Comparison of ENCODE assay signal across 8 cellular contexts in genomic region chr11:119728651-119729580, GRCh38. TPM values are rescaled to one million over a fixed set of nuclear protein-coding genes. Genes with fewer than 3 reads are reported as not detected.
DNase-seq lines count a peak whose midpoint lies in the region; ATAC-seq and TF ChIP-seq lines count a peak whose summit lies in the region.

NECTIN1 (minus strand) TSS chr11:119729200; CDS start chr11:119728553, 647 bp downstream.

- no peaks in the 10 kb centered on the region for H3K9me3 ChIP-seq in spleen

- no peaks in the 10 kb centered on the region for H3K36me3 ChIP-seq in spleen

- H3K4me3 ChIP-seq in cardiac fibroblast (replicated peaks in 1 of 2; ENCODE audit: low read depth in 2 of 2, low read length in 2 of 2) (peak within 1 kb of the TSS; percentile 63 to 66), spleen (peak within 1 kb of the TSS; percentile 64 to 96 (median 84))

- intact Hi-C loops in spleen (cut with DNase I; ENCODE audit: low total_unique reads), result no loop called here

- peak; percentile 90 for TF ChIP-seq CTCF in WTC11 (IDR thresholded peaks at IDR 0.05)
- TF ChIP-seq CTCF in cardiac fibroblast (IDR thresholded peaks at IDR 0.05; ENCODE audit: low read depth, low read length), result peak; percentile 50
- peak; percentile 67 to 99 (median 97) for TF ChIP-seq CTCF in spleen (IDR thresholded peaks at IDR 0.05 in 8 of 11, conservative IDR thresholded peaks at IDR 0.05 in 3 of 11)

- H3K9me3 Mint-ChIP-seq in WTC11, result no peaks in the 10 kb centered on the region

- CTCF ChIA-PET in WTC11 (lab: Charles Lee), result interaction anchor here (0.6 to 3.4 kb wide), 76 partner anchors 9 to 608 kb away, joined by 3 to 45 read pairs (median 5); no protein-coding TSS in a partner anchor

- peak in 1 of 3 donors; percentile 34 for TF ChIP-seq POLR2A in spleen (IDR thresholded peaks at IDR 0.05)

- H3K27ac ChIP-seq in spleen, result peak within 1 kb of the TSS; percentile 48 to 91 (median 86)

- no peaks in the 10 kb centered on the region for H3K36me3 Mint-ChIP-seq in WTC11

- POLR2A ChIA-PET in WTC11 (lab: Charles Lee), result interaction anchor here (0.8 to 1.9 kb wide), 7 partner anchors 8 to 233 kb away, joined by 3 to 7 read pairs (median 5); no protein-coding TSS in a partner anchor

- peaks cover 0 to 35% (median 12%) of the 10 kb centered on the region in 7 donors for H3K27me3 ChIP-seq in spleen (replicated peaks in 1 of 7)

- WGBS in spleen, 5 donors, result 0 to 1% (median 0%) methylated on average over 20 to 128 of the region's 128 CpGs; no CpG with 5 or more reads in 1 of the 5 donors

- H3K27ac Mint-ChIP-seq in WTC11, result peak within 1 kb of the TSS; percentile 75

- in situ Hi-C loops in ACHN (cut with HindIII; ENCODE audit: low pct_ligation_motif_present, low pct_unique_long_range_greater_than_20kb, low sequenced_read_pairs), result no loop called here

- peak; percentile 72 for ATAC-seq in GM18517 (IDR thresholded peaks at IDR 0.05; ENCODE audit: unreplicated experiment)
- peak; percentile 81 for ATAC-seq in HG03025 (IDR thresholded peaks at IDR 0.05; ENCODE audit: low FRiP score, unreplicated experiment)
- ATAC-seq in WTC11, result peak; percentile 71

- peak; percentile 78 for DNase-seq in ACHN
- DNase-seq in NCI-H2171 treated with DMSO at 0.1 percent for 48 hours (lab: John Stamatoyannopoulos, UW), result peak; percentile 77
- DNase-seq in WTC11 (ENCODE audit: low spot score), result peak; percentile 96
- DNase-seq in cardiac fibroblast (ENCODE audit: low read depth in 2 of 2), result peak; percentile 79 to 84
- peak; percentile 87 for DNase-seq in iris pigment epithelial cell (ENCODE audit: low read depth)
- peak; percentile 97 for DNase-seq in spleen

- H3K4me1 ChIP-seq in spleen, result peaks cover 9 to 53% (median 41%) of the 10 kb centered on the region in 6 donors

- H3K4me1 Mint-ChIP-seq in WTC11, result peaks cover 35% of the 10 kb centered on the region

- peaks cover 4% of the 10 kb centered on the region; the same call in 1 of the 2 replicates for H3K27me3 Mint-ChIP-seq in WTC11 (ENCODE audit: low read depth)

- H3K4me3 Mint-ChIP-seq in WTC11, result peak within 1 kb of the TSS; percentile 95

TF ChIP-seq in WTC11, 78 proteins besides CTCF, POLR2A, EP300 and RAD21 (continues in another document):
- peak; percentile 73 for TF ChIP-seq ZNF281 (CRISPR knock-in tag; IDR thresholded peaks at IDR 0.05)
- no peak for TF ChIP-seq GRHL2 (CRISPR knock-in tag; IDR thresholded peaks at IDR 0.05; ENCODE audit: insufficient replicate concordance, severe bottlenecking)
- TF ChIP-seq ZNF138 (CRISPR knock-in tag; conservative IDR thresholded peaks at IDR 0.05), result 0 out of 2 replicates have a peak, but pooled peaks have one; percentile 59
- TF ChIP-seq TP53 (CRISPR knock-in tag; IDR thresholded peaks at IDR 0.05), result peak; percentile 77; the same call in 1 of the 2 replicates
- TF ChIP-seq ARID4B (CRISPR knock-in tag; IDR thresholded peaks at IDR 0.05; ENCODE audit: borderline replicate concordance), result peak; percentile 72; the same call in 1 of the 2 replicates
- no peak for TF ChIP-seq NFYB (CRISPR knock-in tag; conservative IDR thresholded peaks at IDR 0.05; ENCODE audit: low read depth)
- TF ChIP-seq ETV6 (CRISPR knock-in tag; IDR thresholded peaks at IDR 0.05), result peak; percentile 76
- peak; percentile 75 for TF ChIP-seq TEAD1 (CRISPR knock-in tag; IDR thresholded peaks at IDR 0.05)
- TF ChIP-seq MAX (CRISPR knock-in tag; IDR thresholded peaks at IDR 0.05), result peak; percentile 79
- 0 out of 2 replicates have a peak, but pooled peaks have one; percentile 32 for TF ChIP-seq E2F5 (CRISPR knock-in tag; IDR thresholded peaks at IDR 0.05)
- peak; percentile 38; the same call in 1 of the 2 replicates for TF ChIP-seq E2F1 (CRISPR knock-in tag; IDR thresholded peaks at IDR 0.05)
- no peak for TF ChIP-seq ZNF121 (CRISPR knock-in tag; IDR thresholded peaks at IDR 0.05)
- TF ChIP-seq USF2 (CRISPR knock-in tag; IDR thresholded peaks at IDR 0.05), result peak; percentile 33; the same call in 1 of the 2 replicates

RNA-seq across cellular contexts. Expression of gene NECTIN1, which starts in this region (rescaled TPM):
- total RNA-seq in WTC11 (2021) (68.4 to 86.2 TPM (median 69.5 TPM) in 3 replicates), spleen (10 to 100 TPM in 1 of 7 donors, 1 to 10 TPM in 6; 4.6 to 16.2 (median 7.7) TPM)
- polyA plus RNA-seq in spleen, result 1 to 10 TPM in 2 of 3 donors, under 1 TPM in 1; 0.67 to 2.3 (median 1.1) TPM

Comparison
In these comparisons a context has a peak if more than half of its experiments do, and no peak if none do; other contexts are left out.
1. Peak in every context shown above with its lines: DNase-seq, ATAC-seq, H3K4me3 ChIP-seq and H3K27ac ChIP-seq.